8 cellular contexts compared by ENCODE assay signal in genomic region chr1:154406572-154406879, GRCh38. TPM values are rescaled to one million over a fixed set of nuclear protein-coding genes. Genes with fewer than 3 reads are reported as not detected.
A peak's percentile ranks its signal among the peaks of the same experiment; 100 is the strongest.
DNase-seq lines count a peak whose midpoint lies in the region; FAIRE-seq and TF ChIP-seq lines count a peak whose summit lies in the region.

No MANE protein-coding gene starts in this region.

- FAIRE-seq in frontal cortex (lab: Jason Lieb, UNC): no peak

- TF ChIP-seq CTCF in AG04449 (IDR thresholded peaks at IDR 0.05; ENCODE audit: insufficient read depth, low read length, missing control alignments) (no peak), MM.1S (IDR thresholded peaks at IDR 0.05; ENCODE audit: low read length) (no peak), nephron (IDR thresholded peaks at IDR 0.05; ENCODE audit: unreplicated experiment in 3 of 3) (no peak)

- H3K27ac ChIP-seq in MM.1S (ENCODE audit: low read length): peak overlapping the region; percentile 92
- H3K27ac ChIP-seq in effector memory CD4-positive, alpha-beta T cell (ENCODE audit: insufficient read depth, low read length, poor library complexity, severe bottlenecking): peak overlapping the region; percentile 82

- peak overlapping the region; percentile 80 for H3K4me3 ChIP-seq in AG04449 (ENCODE audit: low read depth, low read length)
- H3K4me3 ChIP-seq in MM.1S (ENCODE audit: low read length): peak overlapping the region; percentile 92
- peak overlapping the region; percentile 67 for H3K4me3 ChIP-seq in effector memory CD4-positive, alpha-beta T cell (ENCODE audit: insufficient read depth, low read depth, low read length, poor library complexity, severe bottlenecking)

- H3K9me3 ChIP-seq in MM.1S (replicated peaks; ENCODE audit: insufficient read depth, low read length): no peaks in the 10 kb centered on the region
- H3K9me3 ChIP-seq in effector memory CD4-positive, alpha-beta T cell (ENCODE audit: control insufficient read depth, low read length): no peaks in the 10 kb centered on the region

- H3K4me3 Mint-ChIP-seq in nephron: peak overlapping the region; percentile 80 to 83 (median 81)

- no peaks in the 10 kb centered on the region for H3K9me2 ChIP-seq in MM.1S (replicated peaks; ENCODE audit: insufficient read depth, low read length)

- peaks cover 84% of the 10 kb centered on the region for H3F3A ChIP-seq in MM.1S (ENCODE audit: insufficient read depth, low read length)

- no peaks in the 10 kb centered on the region for H3K9me3 Mint-ChIP-seq in nephron

- no peaks in the 10 kb centered on the region for H3K27me3 ChIP-seq in MM.1S (replicated peaks; ENCODE audit: insufficient read depth, low read length)
- H3K27me3 ChIP-seq in effector memory CD4-positive, alpha-beta T cell (replicated peaks; ENCODE audit: control insufficient read depth, insufficient read depth, low read length, poor library complexity, severe bottlenecking): no peaks in the 10 kb centered on the region

- peak overlapping the region; percentile 34 to 82 (median 57) for H3K27ac Mint-ChIP-seq in nephron

- H3K9ac ChIP-seq in MM.1S (ENCODE audit: low read length): peak overlapping the region; percentile 94

- H3K4me1 ChIP-seq in MM.1S (ENCODE audit: low read length): peaks cover 70% of the 10 kb centered on the region
- peaks cover 70% of the 10 kb centered on the region for H3K4me1 ChIP-seq in effector memory CD4-positive, alpha-beta T cell (ENCODE audit: control insufficient read depth, insufficient read depth, low read length, poor library complexity, severe bottlenecking)

- no peaks in the 10 kb centered on the region for H4K20me1 ChIP-seq in MM.1S (ENCODE audit: insufficient read depth, low read length)

- POLR2A ChIA-PET in AG04449 (lab: Yijun Ruan, JAX): no interaction called here

- DNase-seq in AG04449 (ENCODE audit: low read depth, low spot score): no peak
- DNase-seq in MM.1S: peak; percentile 65
- no peak for DNase-seq in effector memory CD4-positive, alpha-beta T cell
- no peak for DNase-seq in ecto neural progenitor cell (ENCODE audit: low spot score)
- no peak for DNase-seq in frontal cortex (ENCODE audit: low spot score in 2 of 2)
- no peak for DNase-seq in NCI-H345 treated with DMSO at 0.1 percent for 48 hours (lab: John Stamatoyannopoulos, UW; ENCODE audit: unreplicated experiment)
- DNase-seq in HPDE6-E6E7 (ENCODE audit: extremely low spot score): no peak

- 0 out of 2 replicates have a peak overlapping the region, but pooled peaks have one; percentile 11 for H2AFZ ChIP-seq in MM.1S (ENCODE audit: low read length)

- H3K4me2 ChIP-seq in MM.1S (ENCODE audit: low read depth, low read length): peak overlapping the region; percentile 86

- peaks cover 61% of the 10 kb centered on the region for H3K79me2 ChIP-seq in MM.1S (ENCODE audit: low read length)

- peaks cover 32% of the 10 kb centered on the region for H3K4me1 Mint-ChIP-seq in nephron

- peaks cover 61% of the 10 kb centered on the region for H3K27me3 Mint-ChIP-seq in nephron (ENCODE audit: low read depth)

- no peaks in the 10 kb centered on the region for H3K36me3 Mint-ChIP-seq in nephron (ENCODE audit: low read depth)

- no peaks in the 10 kb centered on the region for H3K36me3 ChIP-seq in MM.1S (replicated peaks; ENCODE audit: insufficient read depth, low read length)
- H3K36me3 ChIP-seq in effector memory CD4-positive, alpha-beta T cell (ENCODE audit: control insufficient read depth, insufficient read depth, low read length): peaks cover 3% of the 10 kb centered on the region

- CTCF ChIA-PET in AG04449 (lab: Yijun Ruan, JAX): interaction anchor here (0.5 to 1.9 kb wide), 9 partner anchors 8 to 137 kb away, joined by 3 to 9 read pairs (median 3); no protein-coding TSS in a partner anchor

RNA-seq across cellular contexts. Expression of gene IL6R, which starts 1.4 kb away (rescaled TPM):
- total RNA-seq in frontal cortex: 3.3 TPM
